8 cellular contexts compared by ENCODE assay signal in the genomic region with DNA sequence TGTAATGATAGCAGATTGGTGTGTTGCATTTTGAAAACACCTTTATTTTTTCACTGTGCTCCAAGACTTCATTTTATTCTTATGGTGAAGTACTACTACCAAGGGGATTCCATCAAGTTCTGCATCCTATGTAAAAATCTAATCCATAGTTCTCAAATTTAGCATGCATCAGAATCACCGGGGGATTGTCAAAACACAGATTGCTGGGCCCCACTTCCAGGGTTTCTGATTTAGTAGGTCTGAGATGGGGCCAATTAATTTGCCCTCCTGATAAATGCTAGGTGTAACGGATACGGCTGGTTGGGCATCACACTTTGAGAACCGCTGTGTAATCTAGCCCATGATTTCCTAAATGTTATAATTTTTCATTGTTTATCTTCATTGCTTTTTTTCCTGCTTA. TPM values are rescaled to one million over a fixed set of nuclear protein-coding genes. Genes with fewer than 3 reads are reported as not detected.
DNase-seq lines count a peak whose midpoint lies in the region; ATAC-seq and TF ChIP-seq lines count a peak whose summit lies in the region.

No MANE protein-coding gene starts in this region.

- H3K4me1 ChIP-seq in left ventricle myocardium inferior (peaks cover 38% of the 10 kb centered on the region), body of pancreas (peaks cover 27% of the 10 kb centered on the region), lung (ENCODE audit: control insufficient read depth in 2 of 2, insufficient read depth in 2 of 2, low read length in 2 of 2) (peaks cover 2 to 8% of the 10 kb centered on the region in 2 donors), urinary bladder (ENCODE audit: insufficient read depth) (no peaks in the 10 kb centered on the region)

- WGBS in body of pancreas, 2 donors: 33 to 34% methylated on average over 4 of the region's 4 CpGs
- WGBS in lung, 2 donors: 41 to 54% methylated on average over 4 of the region's 4 CpGs
- 37% methylated on average over 4 of the region's 4 CpGs for WGBS in urinary bladder

- intact Hi-C loops in left ventricle myocardium inferior (cut with micrococcal nuclease) (no loop called here), cardiac septum (cut with DNase I) (no loop called here), body of pancreas (cut with DNase I) (no loop called here), sciatic nerve (cut with DNase I) (no loop called here)

- H3K27ac ChIP-seq in left ventricle myocardium inferior (replicated peaks): no peak overlapping the region
- H3K27ac ChIP-seq in body of pancreas: peak overlapping the region; percentile 64 to 95 (median 92)
- H3K27ac ChIP-seq in lung (ENCODE audit: low read depth in 1 of 2, low read length in 1 of 2): peak overlapping the region in 1 of 2 donors; percentile 71
- H3K27ac ChIP-seq in urinary bladder (ENCODE audit: low read depth): no peak overlapping the region

- TF ChIP-seq CTCF in left ventricle myocardium inferior (IDR thresholded peaks at IDR 0.05; ENCODE audit: borderline replicate concordance): no peak
- TF ChIP-seq CTCF in body of pancreas (IDR thresholded peaks at IDR 0.05): no peak
- TF ChIP-seq CTCF in lung (IDR thresholded peaks at IDR 0.05; ENCODE audit: control extremely low read depth, extremely low read depth): no peak

- TF ChIP-seq POLR2A in body of pancreas (IDR thresholded peaks at IDR 0.05): no peak

- no peak for DNase-seq in left ventricle myocardium inferior
- no peak for DNase-seq in cardiac septum (ENCODE audit: low spot score)
- DNase-seq in body of pancreas: no peak
- no peak for DNase-seq in lung (ENCODE audit: low spot score)
- DNase-seq in sciatic nerve (ENCODE audit: low spot score): no peak
- DNase-seq in HEK293T (ENCODE audit: extremely low spot score): no peak

- H3K4me3 ChIP-seq in left ventricle myocardium inferior (peak overlapping the region; percentile 81), body of pancreas (no peak overlapping the region), lung (peak overlapping the region; percentile 63), urinary bladder (ENCODE audit: low read depth, low read length) (peak overlapping the region; percentile 59)

- H3K9me3 ChIP-seq in left ventricle myocardium inferior (replicated peaks): no peaks in the 10 kb centered on the region
- no peaks in the 10 kb centered on the region for H3K9me3 ChIP-seq in body of pancreas
- H3K9me3 ChIP-seq in lung (ENCODE audit: control insufficient read depth in 2 of 2, insufficient read depth in 1 of 2, low read length in 1 of 2): no peaks in the 10 kb centered on the region

- POLR2A ChIA-PET in HEK293T (lab: Yijun Ruan, JAX): interaction anchor here (1.0 to 2.5 kb wide), 8 partner anchors 10 to 185 kb away, joined by 3 to 16 read pairs (median 6); a partner anchor contains a TSS

- no peaks in the 10 kb centered on the region for H3K27me3 ChIP-seq in left ventricle myocardium inferior (ENCODE audit: low read depth)
- no peaks in the 10 kb centered on the region for H3K27me3 ChIP-seq in body of pancreas
- no peaks in the 10 kb centered on the region for H3K27me3 ChIP-seq in lung (ENCODE audit: control insufficient read depth, insufficient read depth)

- ATAC-seq in body of pancreas: no peak
- no peak for ATAC-seq in lung (ENCODE audit: insufficient read depth, low FRiP score)
- no peak for ATAC-seq in GM18867 (IDR thresholded peaks at IDR 0.05; ENCODE audit: unreplicated experiment)
- no peak for ATAC-seq in sciatic nerve

- CTCF ChIA-PET in HEK293T (lab: Yijun Ruan, JAX): interaction anchor here (1.0 kb wide), 1 partner anchor 97 kb away, joined by 3 read pairs; no protein-coding TSS in a partner anchor

- peaks cover 27% of the 10 kb centered on the region for H3K36me3 ChIP-seq in left ventricle myocardium inferior
- peaks cover 0 to 10% of the 10 kb centered on the region in 2 donors for H3K36me3 ChIP-seq in body of pancreas (replicated peaks in 1 of 2; ENCODE audit: insufficient read depth in 1 of 2, low read depth in 2 of 2)
- H3K36me3 ChIP-seq in lung (ENCODE audit: control insufficient read depth in 2 of 2, insufficient read depth in 2 of 2, low read length in 2 of 2): peaks cover 8 to 14% of the 10 kb centered on the region in 2 donors
- H3K36me3 ChIP-seq in urinary bladder (ENCODE audit: insufficient read depth): peaks cover 2% of the 10 kb centered on the region

TF ChIP-seq in HEK293T, 16 proteins besides CTCF, POLR2A, EP300 and RAD21:
- TF ChIP-seq, protein P1, sequence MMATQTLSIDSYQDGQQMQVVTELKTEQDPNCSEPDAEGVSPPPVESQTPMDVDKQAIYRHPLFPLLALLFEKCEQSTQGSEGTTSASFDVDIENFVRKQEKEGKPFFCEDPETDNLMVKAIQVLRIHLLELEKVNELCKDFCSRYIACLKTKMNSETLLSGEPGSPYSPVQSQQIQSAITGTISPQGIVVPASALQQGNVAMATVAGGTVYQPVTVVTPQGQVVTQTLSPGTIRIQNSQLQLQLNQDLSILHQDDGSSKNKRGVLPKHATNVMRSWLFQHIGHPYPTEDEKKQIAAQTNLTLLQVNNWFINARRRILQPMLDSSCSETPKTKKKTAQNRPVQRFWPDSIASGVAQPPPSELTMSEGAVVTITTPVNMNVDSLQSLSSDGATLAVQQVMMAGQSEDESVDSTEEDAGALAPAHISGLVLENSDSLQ (IDR thresholded peaks at IDR 0.05): no peak
- TF ChIP-seq ZNF384 (IDR thresholded peaks at IDR 0.05) (no peak), L3MBTL2 (conservative IDR thresholded peaks at IDR 0.05) (no peak), FOXM1 (IDR thresholded peaks at IDR 0.05; ENCODE audit: borderline replicate concordance) (no peak)

RNA-seq across cellular contexts. Expression of a gene that starts 0.7 kb away (rescaled TPM):
- total RNA-seq in left ventricle myocardium inferior: 2.0 TPM
- 3.7 TPM for total RNA-seq in cardiac septum
- total RNA-seq in body of pancreas: 1 to 10 TPM in 1 of 2 donors, under 1 TPM in 1; 0.99 to 1.8 TPM
- total RNA-seq in lung: 1 to 10 TPM; 7.4 to 9.9 TPM
- polyA plus RNA-seq in lung: 1 to 10 TPM; 3.2 to 4.8 TPM
- 21.3 TPM for total RNA-seq in urinary bladder
- 5.2 TPM for polyA plus RNA-seq in urinary bladder
- total RNA-seq in sciatic nerve: 3.9 TPM

RNA-seq across cellular contexts. Expression of a gene that starts 1.2 kb away (rescaled TPM):
- total RNA-seq in left ventricle myocardium inferior: 1,358 TPM
- 1,100 TPM for total RNA-seq in cardiac septum
- 1,000 to 10,000 TPM in 1 of 2 donors, 100 to 1,000 TPM in 1; 789 to 1,823 TPM for total RNA-seq in body of pancreas
- total RNA-seq in lung: 1,000 to 10,000 TPM; 1,560 to 2,503 TPM
- 1,000 to 10,000 TPM; 2,394 to 2,474 TPM for polyA plus RNA-seq in lung
- 2,996 TPM for total RNA-seq in urinary bladder
- 3,806 TPM for polyA plus RNA-seq in urinary bladder
- total RNA-seq in sciatic nerve: 1,631 TPM

RNA-seq across cellular contexts. Expression of a gene that starts 8.3 kb away (rescaled TPM):
- 40.9 TPM for total RNA-seq in left ventricle myocardium inferior
- 32.0 TPM for total RNA-seq in cardiac septum
- 10 to 100 TPM; 13.5 to 14.5 TPM for total RNA-seq in body of pancreas
- total RNA-seq in lung: 10 to 100 TPM; 19.2 to 25.4 TPM
- 10 to 100 TPM; 28.1 to 41.4 TPM for polyA plus RNA-seq in lung
- 11.1 TPM for total RNA-seq in urinary bladder
- 46.2 TPM for polyA plus RNA-seq in urinary bladder
- total RNA-seq in sciatic nerve: 20.2 TPM

RNA-seq across cellular contexts. Expression of a gene that starts 60.0 kb away (rescaled TPM):
- total RNA-seq in left ventricle myocardium inferior (not detected), cardiac septum (not detected), body of pancreas (not detected), lung (not detected), urinary bladder (not detected), sciatic nerve (19.6 TPM)
- polyA plus RNA-seq in lung (not detected), urinary bladder (not detected)

Comparison
In these comparisons a context has a peak if more than half of its experiments do, and no peak if none do; other contexts are left out.
1. H3K27ac ChIP-seq: peak in body of pancreas (4 of 4); none in left ventricle myocardium inferior (single experiment) and urinary bladder (single experiment).
2. H3K4me3 ChIP-seq: peak in left ventricle myocardium inferior (single experiment), lung (single experiment) and urinary bladder (single experiment); none in body of pancreas (0 of 2).